ENCODE assay signal across 8 cellular contexts in genomic region chr6:6005467-6006427, GRCh38. TPM values are rescaled to one million over a fixed set of nuclear protein-coding genes. Genes with fewer than 3 reads are reported as not detected.
DNase-seq lines count a peak whose midpoint lies in the region; ATAC-seq and TF ChIP-seq lines count a peak whose summit lies in the region.

No MANE protein-coding gene starts in this region.

- H3K36me3 ChIP-seq in CD4-positive, alpha-beta memory T cell (ENCODE audit: insufficient read depth, low read length), result no peaks in the 10 kb centered on the region

- intact Hi-C loops in CD4-positive, alpha-beta memory T cell (cut with micrococcal nuclease), result loop anchor here (1.0 to 10.0 kb wide), 5 partner anchors 9 to 1231 kb away; partner anchors contain the start of genes CDYL, FARS2 and LYRM4
- intact Hi-C loops in left colon (cut with DNase I, micrococcal nuclease), result no loop called here

- peaks cover 0 to 4% of the 10 kb centered on the region in 2 donors for H3K9me3 ChIP-seq in CD4-positive, alpha-beta memory T cell (ENCODE audit: control insufficient read depth in 1 of 2, low read length in 2 of 2)

- peak overlapping the region in 7 of 8 donors; percentile 31 to 81 (median 75) for H3K4me3 Mint-ChIP-seq in CD4-positive, alpha-beta memory T cell
- H3K4me3 Mint-ChIP-seq in central memory CD8-positive, alpha-beta T cell, result peak overlapping the region; percentile 69
- peak overlapping the region; percentile 86 for H3K4me3 Mint-ChIP-seq in neural crest cell

- peaks cover 86% of the 10 kb centered on the region for H3K27me3 ChIP-seq in CD4-positive, alpha-beta memory T cell (ENCODE audit: insufficient read depth, low read length)

- ATAC-seq in central memory CD8-positive, alpha-beta T cell (replicated peaks; ENCODE audit: extremely low read depth, poor library complexity, severe bottlenecking), result no peak
- ATAC-seq in HG02938 (IDR thresholded peaks at IDR 0.05; ENCODE audit: unreplicated experiment) (no peak), left colon (no peak), GM19023 (IDR thresholded peaks at IDR 0.05; ENCODE audit: unreplicated experiment) (no peak)

- H3K4me1 ChIP-seq in CD4-positive, alpha-beta memory T cell (ENCODE audit: insufficient read depth, low read length), result peaks cover 65% of the 10 kb centered on the region

- H3K27ac Mint-ChIP-seq in CD4-positive, alpha-beta memory T cell, result peak overlapping the region in 6 of 7 donors; percentile 18 to 97 (median 84)
- H3K27ac Mint-ChIP-seq in central memory CD8-positive, alpha-beta T cell (ENCODE audit: low read depth), result peak overlapping the region; percentile 91
- H3K27ac Mint-ChIP-seq in neural crest cell (ENCODE audit: unreplicated experiment), result no peak overlapping the region

- POLR2A ChIA-PET in CD4-positive, alpha-beta memory T cell (lab: Charles Lee; ENCODE audit: partially characterized antibody), result no interaction called here

- H3K27ac ChIP-seq in CD4-positive, alpha-beta memory T cell (ENCODE audit: low read depth, low read length), result no peak overlapping the region

- no peak for TF ChIP-seq CTCF in neural crest cell (conservative IDR thresholded peaks at IDR 0.05)

- peaks cover 31 to 81% (median 52%) of the 10 kb centered on the region in 4 donors for H3K4me1 Mint-ChIP-seq in CD4-positive, alpha-beta memory T cell
- H3K4me1 Mint-ChIP-seq in central memory CD8-positive, alpha-beta T cell, result peaks cover 56% of the 10 kb centered on the region
- H3K4me1 Mint-ChIP-seq in neural crest cell, result peaks cover 60% of the 10 kb centered on the region

- peaks cover 61 to 69% of the 10 kb centered on the region in 2 donors for H3K27me3 Mint-ChIP-seq in CD4-positive, alpha-beta memory T cell
- peaks cover 90% of the 10 kb centered on the region for H3K27me3 Mint-ChIP-seq in central memory CD8-positive, alpha-beta T cell
- peaks cover 92% of the 10 kb centered on the region for H3K27me3 Mint-ChIP-seq in neural crest cell (ENCODE audit: low read depth)

- CTCF ChIA-PET in CD4-positive, alpha-beta memory T cell (lab: Charles Lee; ENCODE audit: partially characterized antibody), result no interaction called here

- peak in 1 of 5 donors; percentile 13 for DNase-seq in CD4-positive, alpha-beta memory T cell
- DNase-seq in Jurkat, Clone E6-1 (ENCODE audit: low read depth, low spot score), result no peak
- DNase-seq in central memory CD8-positive, alpha-beta T cell (ENCODE audit: low spot score in 2 of 2), result no peak
- DNase-seq in neural crest cell (ENCODE audit: low read depth, low spot score) (peak; percentile 7), left colon (no peak), NCI-H2107 treated with DMSO at 0.1 percent for 48 hours (lab: John Stamatoyannopoulos, UW; ENCODE audit: unreplicated experiment) (no peak)

- H3K4me3 ChIP-seq in CD4-positive, alpha-beta memory T cell (ENCODE audit: low read length in 2 of 2), result no peak overlapping the region
- peak overlapping the region; percentile 84 for H3K4me3 ChIP-seq in Jurkat, Clone E6-1 (ENCODE audit: low read length)

- H3K36me3 Mint-ChIP-seq in CD4-positive, alpha-beta memory T cell, result peaks cover 6 to 10% of the 10 kb centered on the region in 2 donors
- H3K36me3 Mint-ChIP-seq in central memory CD8-positive, alpha-beta T cell (ENCODE audit: insufficient read depth), result peaks cover 54% of the 10 kb centered on the region
- no peaks in the 10 kb centered on the region for H3K36me3 Mint-ChIP-seq in neural crest cell (ENCODE audit: low read depth)

- peaks cover 0 to 48% (median 26%) of the 10 kb centered on the region in 8 donors for H3K9me3 Mint-ChIP-seq in CD4-positive, alpha-beta memory T cell
- H3K9me3 Mint-ChIP-seq in central memory CD8-positive, alpha-beta T cell, result peaks cover 18% of the 10 kb centered on the region
- no peaks in the 10 kb centered on the region for H3K9me3 Mint-ChIP-seq in neural crest cell

RNA-seq across cellular contexts. Expression of gene NRN1, which starts 1.0 kb away (rescaled TPM):
- total RNA-seq in CD4-positive, alpha-beta memory T cell, result under 1 TPM in 1 of 2 experiments, not detected in 1; 0.49 TPM
- polyA plus RNA-seq in CD4-positive, alpha-beta memory T cell, result not detected
- polyA plus RNA-seq in Jurkat, Clone E6-1 (2012; ENCODE audit: insufficient read depth, insufficient read length), result 64.3 TPM
- total RNA-seq in neural crest cell (1.3 and 1.5 TPM in 2 replicates), left colon (1 to 10 TPM; 2.1 to 4.9 TPM)
